In the genomic region with DNA sequence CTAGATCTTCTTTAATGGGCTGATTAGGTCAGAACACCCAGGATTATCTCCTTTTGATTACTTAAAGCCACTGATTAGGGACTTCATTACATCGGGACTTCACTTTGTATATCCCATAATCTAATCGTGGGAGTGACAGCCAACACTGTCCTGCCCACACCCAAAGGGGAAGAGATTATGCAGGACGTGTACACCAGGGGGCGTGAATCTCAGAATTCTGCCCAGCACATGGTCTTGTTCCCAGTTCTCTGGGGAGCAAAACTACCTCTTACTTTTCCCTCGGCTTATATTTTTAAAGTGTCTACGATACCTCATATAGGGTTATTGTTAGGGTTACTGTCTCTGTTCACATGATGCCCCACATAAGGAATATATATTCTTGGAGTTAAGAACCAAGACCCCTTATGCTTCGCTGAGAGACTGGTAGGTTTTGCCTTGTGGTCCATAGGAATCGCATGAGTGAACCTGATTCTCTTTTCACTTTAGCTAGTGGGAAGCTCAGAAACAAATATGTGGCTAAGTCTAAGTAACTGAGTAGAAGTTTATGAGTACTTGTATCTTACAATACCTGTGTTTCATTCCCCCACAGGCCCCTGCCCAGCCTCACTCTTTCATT, we compare ENCODE assay signal across 8 cellular contexts.
DNase-seq lines count a peak whose midpoint lies in the region; ATAC-seq and TF ChIP-seq lines count a peak whose summit lies in the region.

No MANE protein-coding gene starts in this region.

- no peaks in the 10 kb centered on the region for H3K27me3 ChIP-seq in kidney epithelial cell (ENCODE audit: control insufficient read depth, insufficient read depth, low read length)

- H3K27me3 Mint-ChIP-seq in activated CD8-positive, alpha-beta T cell treated with anti-CD3 and anti-CD28 coated beads, Interleukin-2, amount 10 ng/mL, durations not matched to agents 7 days and 5 days (ENCODE audit: low read depth): peaks cover 2% of the 10 kb centered on the region

- DNase-seq in DMS114 treated with DMSO at 0.1 percent for 48 hours (lab: John Stamatoyannopoulos, UW; ENCODE audit: unreplicated experiment) (peak; percentile 1), NAMALWA (ENCODE audit: low spot score) (peak; percentile 59), kidney epithelial cell (ENCODE audit: low read depth) (no peak), T1000 (lab: John Stamatoyannopoulos, UW) (no peak)
- peak; percentile 56 for DNase-seq in activated CD8-positive, alpha-beta T cell treated with anti-CD3 and anti-CD28 coated beads, Interleukin-2, amount 10 ng/mL, durations not matched to agents 7 days and 5 days

- TF ChIP-seq CTCF in kidney epithelial cell (IDR thresholded peaks at IDR 0.05; ENCODE audit: insufficient read depth, low read length, poor library complexity, severe bottlenecking): peak; percentile 26

- H3K27ac Mint-ChIP-seq in activated CD8-positive, alpha-beta T cell treated with anti-CD3 and anti-CD28 coated beads, Interleukin-2, amount 10 ng/mL, durations not matched to agents 7 days and 5 days: no peak overlapping the region

- no peaks in the 10 kb centered on the region for H3K36me3 ChIP-seq in kidney epithelial cell (ENCODE audit: control insufficient read depth, insufficient read depth, low read length)

- POLR2A ChIA-PET in activated CD8-positive, alpha-beta T cell treated with anti-CD3 and anti-CD28 coated beads, Interleukin-2, amount 10 ng/mL, durations not matched to agents 7 days and 5 days (lab: Charles Lee): no interaction called here

- ATAC-seq in GM21529 (IDR thresholded peaks at IDR 0.05; ENCODE audit: unreplicated experiment) (peak; percentile 40), GM21737 (IDR thresholded peaks at IDR 0.05; ENCODE audit: unreplicated experiment) (no peak), HG03039 (IDR thresholded peaks at IDR 0.05; ENCODE audit: unreplicated experiment) (no peak)
- peak; percentile 50 for ATAC-seq in activated CD8-positive, alpha-beta T cell treated with anti-CD3 and anti-CD28 coated beads, Interleukin-2, amount 10 ng/mL, durations not matched to agents 7 days and 5 days

- H3K4me3 Mint-ChIP-seq in activated CD8-positive, alpha-beta T cell treated with anti-CD3 and anti-CD28 coated beads, Interleukin-2, amount 10 ng/mL, durations not matched to agents 7 days and 5 days: no peak overlapping the region

- CTCF ChIA-PET in activated CD8-positive, alpha-beta T cell treated with anti-CD3 and anti-CD28 coated beads, Interleukin-2, amount 10 ng/mL, durations not matched to agents 7 days and 5 days (lab: Charles Lee): interaction anchor here (0.7 to 6.3 kb wide), 11 partner anchors 8 to 374 kb away, joined by 3 to 137 read pairs (median 35); no protein-coding TSS in a partner anchor

- H3K36me3 Mint-ChIP-seq in activated CD8-positive, alpha-beta T cell treated with anti-CD3 and anti-CD28 coated beads, Interleukin-2, amount 10 ng/mL, durations not matched to agents 7 days and 5 days (ENCODE audit: low read depth): no peaks in the 10 kb centered on the region

- no peaks in the 10 kb centered on the region for H3K9me3 Mint-ChIP-seq in activated CD8-positive, alpha-beta T cell treated with anti-CD3 and anti-CD28 coated beads, Interleukin-2, amount 10 ng/mL, durations not matched to agents 7 days and 5 days (ENCODE audit: insufficient read depth)

- no peak overlapping the region for H3K4me3 ChIP-seq in kidney epithelial cell (ENCODE audit: low read depth, low read length)

- H3K4me1 Mint-ChIP-seq in activated CD8-positive, alpha-beta T cell treated with anti-CD3 and anti-CD28 coated beads, Interleukin-2, amount 10 ng/mL, durations not matched to agents 7 days and 5 days (ENCODE audit: low read depth): peaks cover 13% of the 10 kb centered on the region

Comparison
In these comparisons a context has a peak if more than half of its experiments do, and no peak if none do; other contexts are left out.
1. DNase-seq: peak in DMS114 treated with DMSO at 0.1 percent for 48 hours (single experiment), NAMALWA (single experiment) and activated CD8-positive, alpha-beta T cell treated with anti-CD3 and anti-CD28 coated beads, Interleukin-2, amount 10 ng/mL, durations not matched to agents 7 days and 5 days (single experiment); none in kidney epithelial cell (single experiment) and T1000 (single experiment).
2. ATAC-seq: peak in GM21529 (single experiment) and activated CD8-positive, alpha-beta T cell treated with anti-CD3 and anti-CD28 coated beads, Interleukin-2, amount 10 ng/mL, durations not matched to agents 7 days and 5 days (single experiment); none in GM21737 (single experiment) and HG03039 (single experiment).